In the genomic region with DNA sequence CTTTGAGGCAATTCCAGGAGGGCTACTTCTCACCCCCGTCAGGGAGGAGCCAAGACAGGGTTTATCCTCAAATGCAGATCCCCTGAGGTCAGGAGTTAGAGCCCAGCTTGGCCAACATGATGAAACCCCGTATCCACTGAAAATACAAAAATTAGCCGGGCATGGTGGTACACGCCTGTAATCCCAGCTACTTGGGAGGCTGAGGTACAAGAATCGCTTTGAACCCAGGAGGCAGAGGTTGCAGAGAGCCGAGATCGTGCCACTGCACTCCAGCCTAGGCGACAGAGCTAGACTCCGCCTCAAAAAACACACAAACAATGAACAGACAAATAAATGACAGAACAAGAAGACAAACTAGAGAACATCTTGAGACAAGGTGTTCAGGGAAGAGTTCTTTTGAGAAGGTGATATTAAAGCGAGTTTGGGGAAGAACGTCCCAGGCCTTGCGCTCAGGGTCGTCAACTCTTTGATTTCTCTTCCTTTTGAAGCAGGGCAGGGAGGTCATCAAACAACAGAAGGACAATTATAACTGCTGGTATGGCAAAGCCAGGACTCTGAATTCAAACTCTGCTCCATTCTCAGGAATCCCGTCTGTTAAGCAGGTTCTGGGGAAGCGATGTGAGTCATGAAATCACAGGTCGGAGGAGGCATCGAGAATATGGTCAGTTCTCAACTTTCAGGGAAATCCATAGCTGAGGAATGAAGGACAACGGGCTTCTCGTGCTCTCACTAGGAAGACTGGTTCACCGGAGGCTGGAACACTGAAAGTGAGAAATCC, we compare ENCODE assay signal across 1 cellular context.
A peak's percentile ranks its signal among the peaks of the same experiment; 100 is the strongest.
TF ChIP-seq lines count a peak whose summit lies in the region.

No MANE protein-coding gene starts in this region.

TF ChIP-seq in GM12878, 131 proteins besides CTCF, POLR2A, EP300 and RAD21 (continued from another document):
- TF ChIP-seq, protein P1, sequence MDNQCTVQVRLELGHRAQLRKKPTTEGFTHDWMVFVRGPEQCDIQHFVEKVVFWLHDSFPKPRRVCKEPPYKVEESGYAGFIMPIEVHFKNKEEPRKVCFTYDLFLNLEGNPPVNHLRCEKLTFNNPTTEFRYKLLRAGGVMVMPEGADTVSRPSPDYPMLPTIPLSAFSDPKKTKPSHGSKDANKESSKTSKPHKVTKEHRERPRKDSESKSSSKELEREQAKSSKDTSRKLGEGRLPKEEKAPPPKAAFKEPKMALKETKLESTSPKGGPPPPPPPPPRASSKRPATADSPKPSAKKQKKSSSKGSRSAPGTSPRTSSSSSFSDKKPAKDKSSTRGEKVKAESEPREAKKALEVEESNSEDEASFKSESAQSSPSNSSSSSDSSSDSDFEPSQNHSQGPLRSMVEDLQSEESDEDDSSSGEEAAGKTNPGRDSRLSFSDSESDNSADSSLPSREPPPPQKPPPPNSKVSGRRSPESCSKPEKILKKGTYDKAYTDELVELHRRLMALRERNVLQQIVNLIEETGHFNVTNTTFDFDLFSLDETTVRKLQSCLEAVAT (IDR thresholded peaks at IDR 0.05): peak; percentile 42; the same call in 1 of the 2 replicates
- TF ChIP-seq HDGF (IDR thresholded peaks at IDR 0.05): peak; percentile 56; the same call in 1 of the 2 replicates
- TF ChIP-seq, protein P2, sequence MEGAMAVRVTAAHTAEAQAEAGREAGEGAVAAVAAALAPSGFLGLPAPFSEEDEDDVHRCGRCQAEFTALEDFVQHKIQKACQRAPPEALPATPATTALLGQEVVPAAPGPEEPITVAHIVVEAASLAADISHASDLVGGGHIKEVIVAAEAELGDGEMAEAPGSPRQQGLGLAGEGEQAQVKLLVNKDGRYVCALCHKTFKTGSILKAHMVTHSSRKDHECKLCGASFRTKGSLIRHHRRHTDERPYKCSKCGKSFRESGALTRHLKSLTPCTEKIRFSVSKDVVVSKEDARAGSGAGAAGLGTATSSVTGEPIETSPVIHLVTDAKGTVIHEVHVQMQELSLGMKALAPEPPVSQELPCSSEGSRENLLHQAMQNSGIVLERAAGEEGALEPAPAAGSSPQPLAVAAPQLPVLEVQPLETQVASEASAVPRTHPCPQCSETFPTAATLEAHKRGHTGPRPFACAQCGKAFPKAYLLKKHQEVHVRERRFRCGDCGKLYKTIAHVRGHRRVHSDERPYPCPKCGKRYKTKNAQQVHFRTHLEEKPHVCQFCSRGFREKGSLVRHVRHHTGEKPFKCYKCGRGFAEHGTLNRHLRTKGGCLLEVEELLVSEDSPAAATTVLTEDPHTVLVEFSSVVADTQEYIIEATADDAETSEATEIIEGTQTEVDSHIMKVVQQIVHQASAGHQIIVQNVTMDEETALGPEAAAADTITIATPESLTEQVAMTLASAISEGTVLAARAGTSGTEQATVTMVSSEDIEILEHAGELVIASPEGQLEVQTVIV (IDR thresholded peaks at IDR 0.05; ENCODE audit: borderline replicate concordance, partially characterized antibody): peak; percentile 20
- TF ChIP-seq LARP7 (IDR thresholded peaks at IDR 0.05): peak; percentile 57; the same call in 1 of the 2 replicates
